ENCODE assay signal across 30 cellular contexts in genomic region chr4:142467086-142467485, GRCh38.
"Had no signal": no experiment of that assay in that cellular context is flagged by ENCODE, and none has a peak within 500 bp of the region (broad histone marks: within the 10 kb centered on the region; RNA-seq: fewer than 3 reads in every experiment).

No MANE protein-coding gene starts in this region.

- DNase-seq: activated CD4-positive, alpha-beta memory T cell treated with anti-CD3 and anti-CD28 coated beads, Interleukin-2, amount 10 ng/mL, durations not matched to agents 7 days and 5 days; activated CD4-positive, alpha-beta T cell treated with anti-CD3 and anti-CD28 coated beads for 1 hour; activated CD4-positive, alpha-beta T cell treated with anti-CD3 and anti-CD28 coated beads for 4 hours; activated CD4-positive, alpha-beta T cell treated with anti-CD3 and anti-CD28 coated beads, Interleukin-2, amount 10 ng/mL, durations not matched to agents 7 days and 5 days; activated CD4-positive, alpha-beta T cell treated with anti-CD3 and anti-CD28 coated beads, Interleukin-2, amount 50 U/mL, for 4 hours; activated CD8-positive, alpha-beta memory T cell treated with anti-CD3 and anti-CD28 coated beads, Interleukin-2, amount 50 U/mL, for 48 hours; activated gamma-delta T cell; activated naive CD4-positive, alpha-beta T cell; activated naive CD4-positive, alpha-beta T cell treated with anti-CD3 and anti-CD28 coated beads, Interleukin-2, amount 10 ng/mL, durations not matched to agents 7 days and 5 days; activated naive CD8-positive, alpha-beta T cell treated with anti-CD3 and anti-CD28 coated beads, Interleukin-2, amount 10 ng/mL, durations not matched to agents 7 days and 5 days; activated T-cell treated with anti-CD3 and anti-CD28 coated beads for 4 hours; activated T-cell treated with anti-CD3 and anti-CD28 coated beads, Interleukin-2, amount 50 U/mL, for 24 hours; activated T-cell treated with anti-CD3 and anti-CD28 coated beads, Interleukin-2, amount 50 U/mL, for 72 hours; dorsolateral prefrontal cortex; effector memory CD4-positive, alpha-beta T cell; endodermal cell; foreskin fibroblast; head of caudate nucleus had no signal

- H3K27ac ChIP-seq: ascending aorta, breast epithelium, cardiac muscle cell, coronary artery, dorsolateral prefrontal cortex, VCaP had no signal

- FAIRE-seq: frontal cortex had no signal

- H3K36me3 Mint-ChIP-seq: brain, WTC11 had no signal

- H3K36me3 ChIP-seq: ascending aorta, breast epithelium, cardiac muscle cell had no signal

- H3K9me3 ChIP-seq: ascending aorta, breast epithelium had no signal

- H3K9me3 Mint-ChIP-seq: activated T-cell treated with anti-CD3 and anti-CD28 coated beads, Interleukin-2, amount 50 U/mL, for 24 hours; brain; central memory CD8-positive, alpha-beta T cell; endodermal cell had no signal

- H3K4me1 ChIP-seq: ascending aorta, breast epithelium had no signal

- H3K4me1 Mint-ChIP-seq: brain, endodermal cell, WTC11 had no signal

- ATAC-seq: activated naive CD4-positive, alpha-beta T cell treated with anti-CD3 and anti-CD28 coated beads, Interleukin-2, amount 50 U/mL, for 72 hours; activated T-cell treated with anti-CD3 and anti-CD28 coated beads, Interleukin-2, amount 50 U/mL, for 72 hours; esophagus mucosa; WTC11 had no signal

- H3K4me3 ChIP-seq: ascending aorta, breast epithelium, cardiac muscle cell, coronary artery, dorsolateral prefrontal cortex had no signal

- H3K27ac Mint-ChIP-seq: activated CD4-positive, alpha-beta memory T cell treated with anti-CD3 and anti-CD28 coated beads, Interleukin-2, amount 10 ng/mL, durations not matched to agents 7 days and 5 days; activated CD4-positive, alpha-beta T cell treated with anti-CD3 and anti-CD28 coated beads, Interleukin-2, amount 10 ng/mL, durations not matched to agents 7 days and 5 days; activated naive CD4-positive, alpha-beta T cell treated with anti-CD3 and anti-CD28 coated beads, Interleukin-2, amount 10 ng/mL, durations not matched to agents 7 days and 5 days; activated naive CD8-positive, alpha-beta T cell treated with anti-CD3 and anti-CD28 coated beads, Interleukin-2, amount 10 ng/mL, durations not matched to agents 7 days and 5 days; activated T-cell treated with anti-CD3 and anti-CD28 coated beads, Interleukin-2, amount 50 U/mL, for 24 hours; activated T-cell treated with anti-CD3 and anti-CD28 coated beads, Interleukin-2, amount 50 U/mL, for 72 hours; brain; dendritic cell treated with granulocyte-macrophage colony-stimulating factor and Interleukin-4, amounts not matched to agents 40 ng/mL and 50 ng/mL, for 4 days; endodermal cell; WTC11 had no signal

- H3K27me3 Mint-ChIP-seq: activated CD4-positive, alpha-beta memory T cell treated with anti-CD3 and anti-CD28 coated beads, Interleukin-2, amount 10 ng/mL, durations not matched to agents 7 days and 5 days; activated CD4-positive, alpha-beta T cell treated with anti-CD3 and anti-CD28 coated beads, Interleukin-2, amount 10 ng/mL, durations not matched to agents 7 days and 5 days; activated naive CD4-positive, alpha-beta T cell treated with anti-CD3 and anti-CD28 coated beads, Interleukin-2, amount 10 ng/mL, durations not matched to agents 7 days and 5 days; activated naive CD8-positive, alpha-beta T cell treated with anti-CD3 and anti-CD28 coated beads, Interleukin-2, amount 10 ng/mL, durations not matched to agents 7 days and 5 days; activated T-cell treated with anti-CD3 and anti-CD28 coated beads, Interleukin-2, amount 50 U/mL, for 24 hours; brain; central memory CD8-positive, alpha-beta T cell; dendritic cell treated with granulocyte-macrophage colony-stimulating factor and Interleukin-4, amounts not matched to agents 40 ng/mL and 50 ng/mL, for 4 days had no signal

- H3K27me3 ChIP-seq: ascending aorta, breast epithelium, cardiac muscle cell, dorsolateral prefrontal cortex had no signal

- H3K4me3 Mint-ChIP-seq: activated CD4-positive, alpha-beta memory T cell treated with anti-CD3 and anti-CD28 coated beads, Interleukin-2, amount 10 ng/mL, durations not matched to agents 7 days and 5 days; activated CD4-positive, alpha-beta T cell treated with anti-CD3 and anti-CD28 coated beads, Interleukin-2, amount 10 ng/mL, durations not matched to agents 7 days and 5 days; activated naive CD4-positive, alpha-beta T cell treated with anti-CD3 and anti-CD28 coated beads, Interleukin-2, amount 10 ng/mL, durations not matched to agents 7 days and 5 days; activated naive CD8-positive, alpha-beta T cell treated with anti-CD3 and anti-CD28 coated beads, Interleukin-2, amount 10 ng/mL, durations not matched to agents 7 days and 5 days; activated T-cell treated with anti-CD3 and anti-CD28 coated beads, Interleukin-2, amount 50 U/mL, for 24 hours; activated T-cell treated with anti-CD3 and anti-CD28 coated beads, Interleukin-2, amount 50 U/mL, for 72 hours; brain; central memory CD8-positive, alpha-beta T cell; dendritic cell treated with granulocyte-macrophage colony-stimulating factor and Interleukin-4, amounts not matched to agents 40 ng/mL and 50 ng/mL, for 4 days; endodermal cell; WTC11 had no signal
